In the genomic region with DNA sequence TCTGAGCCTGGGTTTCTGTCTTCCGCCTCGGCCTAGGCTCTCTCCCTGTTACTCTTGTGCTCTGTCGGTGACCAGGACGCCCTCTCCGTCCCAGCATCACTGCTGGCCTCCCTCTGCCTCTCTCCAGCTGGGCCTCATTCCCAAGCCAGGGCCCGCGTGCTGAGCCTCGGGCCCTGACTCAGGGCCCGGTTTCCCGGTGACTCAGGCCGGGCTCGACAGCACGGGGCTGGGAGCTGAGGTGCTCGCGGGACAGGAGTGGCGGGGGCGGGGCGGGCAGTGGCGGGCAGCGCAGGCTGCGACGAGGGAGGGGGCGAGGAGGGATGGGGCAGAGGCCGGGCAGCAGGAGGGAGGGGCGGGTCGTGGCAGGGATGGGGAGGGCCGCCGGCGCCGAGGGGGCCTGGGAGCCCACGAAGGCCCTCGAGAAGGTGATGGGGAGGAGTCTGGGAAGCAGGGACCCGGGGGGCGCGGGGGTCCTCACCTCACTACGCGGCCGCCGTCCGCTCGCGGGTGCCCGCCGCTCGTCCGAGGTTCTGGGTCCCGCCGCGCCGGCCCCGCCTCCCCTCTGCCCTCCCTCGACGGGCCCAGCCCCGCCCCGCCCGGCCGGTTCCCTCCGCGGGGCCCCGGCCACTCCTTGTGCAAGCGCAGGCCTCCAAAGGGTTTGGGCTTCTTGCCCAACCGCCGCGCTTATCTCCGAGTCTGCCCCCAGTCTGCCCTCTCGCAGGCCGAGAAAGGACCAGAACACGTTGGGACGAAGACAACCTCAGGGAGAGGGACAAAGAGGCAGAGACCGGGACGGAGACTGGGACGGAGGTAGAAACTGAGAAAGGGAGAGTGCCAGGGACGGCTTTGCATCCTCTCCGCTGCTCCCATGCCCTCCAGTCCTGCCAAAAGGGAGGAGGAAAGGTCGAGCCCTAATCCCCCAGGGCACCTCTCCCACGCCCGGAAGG, we compare ENCODE assay signal across 8 cellular contexts. TPM values are rescaled to one million over a fixed set of nuclear protein-coding genes. Genes with fewer than 3 reads are reported as not detected.
DNase-seq lines count a peak whose midpoint lies in the region; ATAC-seq and TF ChIP-seq lines count a peak whose summit lies in the region.

A gene with protein sequence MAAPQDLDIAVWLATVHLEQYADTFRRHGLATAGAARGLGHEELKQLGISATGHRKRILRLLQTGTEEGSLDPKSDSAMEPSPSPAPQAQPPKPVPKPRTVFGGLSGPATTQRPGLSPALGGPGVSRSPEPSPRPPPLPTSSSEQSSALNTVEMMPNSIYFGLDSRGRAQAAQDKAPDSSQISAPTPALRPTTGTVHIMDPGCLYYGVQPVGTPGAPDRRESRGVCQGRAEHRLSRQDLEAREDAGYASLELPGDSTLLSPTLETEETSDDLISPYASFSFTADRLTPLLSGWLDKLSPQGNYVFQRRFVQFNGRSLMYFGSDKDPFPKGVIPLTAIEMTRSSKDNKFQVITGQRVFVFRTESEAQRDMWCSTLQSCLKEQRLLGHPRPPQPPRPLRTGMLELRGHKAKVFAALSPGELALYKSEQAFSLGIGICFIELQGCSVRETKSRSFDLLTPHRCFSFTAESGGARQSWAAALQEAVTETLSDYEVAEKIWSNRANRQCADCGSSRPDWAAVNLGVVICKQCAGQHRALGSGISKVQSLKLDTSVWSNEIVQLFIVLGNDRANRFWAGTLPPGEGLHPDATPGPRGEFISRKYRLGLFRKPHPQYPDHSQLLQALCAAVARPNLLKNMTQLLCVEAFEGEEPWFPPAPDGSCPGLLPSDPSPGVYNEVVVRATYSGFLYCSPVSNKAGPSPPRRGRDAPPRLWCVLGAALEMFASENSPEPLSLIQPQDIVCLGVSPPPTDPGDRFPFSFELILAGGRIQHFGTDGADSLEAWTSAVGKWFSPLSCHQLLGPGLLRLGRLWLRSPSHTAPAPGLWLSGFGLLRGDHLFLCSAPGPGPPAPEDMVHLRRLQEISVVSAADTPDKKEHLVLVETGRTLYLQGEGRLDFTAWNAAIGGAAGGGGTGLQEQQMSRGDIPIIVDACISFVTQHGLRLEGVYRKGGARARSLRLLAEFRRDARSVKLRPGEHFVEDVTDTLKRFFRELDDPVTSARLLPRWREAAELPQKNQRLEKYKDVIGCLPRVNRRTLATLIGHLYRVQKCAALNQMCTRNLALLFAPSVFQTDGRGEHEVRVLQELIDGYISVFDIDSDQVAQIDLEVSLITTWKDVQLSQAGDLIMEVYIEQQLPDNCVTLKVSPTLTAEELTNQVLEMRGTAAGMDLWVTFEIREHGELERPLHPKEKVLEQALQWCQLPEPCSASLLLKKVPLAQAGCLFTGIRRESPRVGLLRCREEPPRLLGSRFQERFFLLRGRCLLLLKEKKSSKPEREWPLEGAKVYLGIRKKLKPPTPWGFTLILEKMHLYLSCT (N-terminal part only) (minus strand): TSS at position 536 of the 947 bp plus-strand sequence. CDS start 1,744 bp downstream, outside the sequence.

- H3K9ac ChIP-seq in colonic mucosa (ENCODE audit: low read depth in 2 of 2, low read length in 2 of 2) = peak within 1 kb of the TSS; percentile 63 to 64
- peak within 1 kb of the TSS; percentile 54 to 60 (median 54) for H3K9ac ChIP-seq in skeletal muscle tissue (ENCODE audit: low read depth in 1 of 3, low read length in 3 of 3)

- ATAC-seq in GM18517 (IDR thresholded peaks at IDR 0.05; ENCODE audit: unreplicated experiment) = no peak

- H3K4me3 ChIP-seq in WERI-Rb-1 (ENCODE audit: low read depth, low read length) (peak within 1 kb of the TSS; percentile 51), colonic mucosa (peak within 1 kb of the TSS; percentile 48), skeletal muscle tissue (ENCODE audit: low read length in 3 of 3) (peak within 1 kb of the TSS; percentile 57 to 71 (median 60))

- peak; percentile 73 for DNase-seq in HuH-7.5 (ENCODE audit: low spot score)
- DNase-seq in WERI-Rb-1 = peak; percentile 62
- DNase-seq in colonic mucosa = peak; percentile 88
- peak; percentile 92 for DNase-seq in islet precursor cell
- no peak for DNase-seq in GM19238 (ENCODE audit: insufficient read length, low spot score)

- H3K4me1 ChIP-seq in colonic mucosa (peaks cover 3% of the 10 kb centered on the region), skeletal muscle tissue (ENCODE audit: control insufficient read depth in 3 of 3, insufficient read depth in 3 of 3, low read length in 3 of 3) (peaks cover 7 to 15% (median 8%) of the 10 kb centered on the region in 3 donors)

- H3K27me3 ChIP-seq in WERI-Rb-1 (ENCODE audit: insufficient read depth, low read depth, severe bottlenecking) (no peaks in the 10 kb centered on the region), colonic mucosa (no peaks in the 10 kb centered on the region), skeletal muscle tissue (ENCODE audit: control insufficient read depth in 3 of 3, insufficient read depth in 3 of 3, low read length in 3 of 3) (peaks cover 0 to 12% (median 10%) of the 10 kb centered on the region in 3 donors)

- H3K9me3 ChIP-seq in WERI-Rb-1 (ENCODE audit: severe bottlenecking) = no peaks in the 10 kb centered on the region
- H3K9me3 ChIP-seq in colonic mucosa = no peaks in the 10 kb centered on the region
- no peaks in the 10 kb centered on the region for H3K9me3 ChIP-seq in skeletal muscle tissue (ENCODE audit: control insufficient read depth in 3 of 3, low read length in 3 of 3)

- intact Hi-C loops in colonic mucosa (cut with DNase I) = no loop called here

- TF ChIP-seq CTCF in C4-2B (conservative IDR thresholded peaks at IDR 0.05) = no peak
- TF ChIP-seq CTCF in WERI-Rb-1 (IDR thresholded peaks at IDR 0.05; ENCODE audit: low read depth, low read length) = no peak
- TF ChIP-seq CTCF in colonic mucosa (IDR thresholded peaks at IDR 0.05) = no peak

- H3K27ac ChIP-seq in C4-2B = peak within 1 kb of the TSS; percentile 29
- peak within 1 kb of the TSS; percentile 49 for H3K27ac ChIP-seq in WERI-Rb-1
- peak within 1 kb of the TSS; percentile 60 for H3K27ac ChIP-seq in colonic mucosa
- peak within 1 kb of the TSS; percentile 52 for H3K27ac ChIP-seq in skeletal muscle tissue (ENCODE audit: low read depth, low read length)

- no peaks in the 10 kb centered on the region for H3K36me3 ChIP-seq in WERI-Rb-1
- H3K36me3 ChIP-seq in colonic mucosa = no peaks in the 10 kb centered on the region
- H3K36me3 ChIP-seq in skeletal muscle tissue (ENCODE audit: control insufficient read depth in 3 of 3, insufficient read depth in 3 of 3, low read length in 3 of 3) = peaks cover 0 to 2% (median 0%) of the 10 kb centered on the region in 3 donors

RNA-seq across cellular contexts. Expression of the gene that starts here (rescaled TPM):
- 10 to 100 TPM in 1 of 2 donors, 1 to 10 TPM in 1; 5.1 to 15.4 TPM for total RNA-seq in colonic mucosa
- 5.2 TPM for total RNA-seq in skeletal muscle tissue
